2 cellular contexts compared by ENCODE assay signal in the genomic region with DNA sequence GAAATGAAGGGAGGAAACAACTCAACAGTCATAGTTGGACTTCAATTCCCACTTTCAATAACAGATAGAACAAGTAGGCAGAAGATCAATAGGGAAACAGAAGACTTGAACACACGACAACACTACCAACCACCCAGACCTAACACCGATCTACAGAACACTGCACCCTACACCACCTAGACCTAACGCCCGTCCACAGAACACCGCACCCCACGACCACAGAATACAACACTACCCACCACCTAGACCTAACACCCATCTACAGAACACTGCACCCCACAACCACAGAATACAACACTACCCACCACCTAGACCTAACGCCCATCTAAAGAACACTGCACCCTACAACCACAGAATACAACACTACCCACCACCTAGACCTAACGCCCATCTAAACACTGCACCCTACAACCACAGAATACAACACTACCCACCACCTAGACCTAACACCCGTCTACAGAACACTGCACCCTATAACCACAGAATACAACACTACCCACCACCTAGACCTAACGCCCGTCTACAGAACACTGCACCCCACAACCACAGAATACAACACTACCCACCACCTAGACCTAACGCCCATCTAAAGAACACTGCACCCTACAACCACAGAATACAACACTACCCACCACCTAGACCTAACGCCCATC. TPM values are rescaled to one million over a fixed set of nuclear protein-coding genes. Genes with fewer than 3 reads are reported as not detected.
"Had no signal": no experiment of that assay in that cellular context is flagged by ENCODE, and none has a peak within 500 bp of the region (broad histone marks: within the 10 kb centered on the region; RNA-seq: fewer than 3 reads in every experiment).

No MANE protein-coding gene starts in this region.

RNA-seq across cellular contexts. Expression of a gene that starts 22.9 kb away (rescaled TPM):
- total RNA-seq: OCI-LY7, SK-MEL-5 had no signal
